1 cellular context compared by ENCODE assay signal in the genomic region with DNA sequence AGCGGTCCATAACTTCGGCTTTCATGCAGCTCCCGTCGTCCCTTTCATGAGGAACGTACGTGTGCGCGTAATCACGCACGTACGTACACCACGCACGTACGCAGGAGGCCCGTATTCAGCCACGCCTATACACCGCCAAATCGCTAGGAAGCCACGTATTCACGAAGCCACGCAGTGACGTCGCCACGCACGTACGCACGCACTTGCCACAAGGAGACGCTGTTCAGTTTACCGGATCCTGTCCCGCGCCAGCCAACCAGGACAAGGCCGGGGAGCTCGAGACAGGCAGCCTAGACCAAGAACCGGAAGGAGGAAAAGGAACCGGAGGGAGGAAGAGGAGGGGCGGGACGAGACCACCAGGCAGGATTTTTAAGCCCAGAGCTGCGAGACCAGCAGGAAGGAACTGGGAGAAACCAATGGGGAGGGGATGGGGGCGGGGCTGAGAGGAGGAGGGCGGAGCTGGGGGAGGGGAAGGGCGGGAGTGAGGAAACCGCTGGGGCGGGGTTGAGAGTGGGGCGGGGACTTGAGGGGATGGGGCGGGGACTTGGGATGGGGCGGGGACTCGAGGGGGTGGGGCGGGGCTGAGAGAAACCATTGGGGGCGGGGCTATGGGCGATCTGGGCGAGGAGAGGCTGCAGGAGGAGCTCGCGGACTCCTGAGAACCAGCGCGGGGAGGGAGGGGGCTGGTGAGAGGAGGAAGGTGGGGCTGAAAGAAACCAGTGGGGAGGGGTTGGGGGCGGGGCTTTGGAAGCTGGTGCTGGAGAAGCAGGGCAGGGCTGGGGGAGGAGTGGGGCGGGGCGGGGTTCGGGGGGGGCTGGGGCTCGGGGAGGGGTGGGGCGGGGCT.
A peak's percentile ranks its signal among the peaks of the same experiment; 100 is the strongest.
TF ChIP-seq lines count a peak whose summit lies in the region.

A gene (minus strand): TSS at position 65 of the 844 bp plus-strand sequence. CDS start 4,617 bp downstream, outside the sequence.

TF ChIP-seq in GM23338, 12 proteins besides CTCF, POLR2A, EP300 and RAD21 (continued from another document):
- TF ChIP-seq, protein P1, sequence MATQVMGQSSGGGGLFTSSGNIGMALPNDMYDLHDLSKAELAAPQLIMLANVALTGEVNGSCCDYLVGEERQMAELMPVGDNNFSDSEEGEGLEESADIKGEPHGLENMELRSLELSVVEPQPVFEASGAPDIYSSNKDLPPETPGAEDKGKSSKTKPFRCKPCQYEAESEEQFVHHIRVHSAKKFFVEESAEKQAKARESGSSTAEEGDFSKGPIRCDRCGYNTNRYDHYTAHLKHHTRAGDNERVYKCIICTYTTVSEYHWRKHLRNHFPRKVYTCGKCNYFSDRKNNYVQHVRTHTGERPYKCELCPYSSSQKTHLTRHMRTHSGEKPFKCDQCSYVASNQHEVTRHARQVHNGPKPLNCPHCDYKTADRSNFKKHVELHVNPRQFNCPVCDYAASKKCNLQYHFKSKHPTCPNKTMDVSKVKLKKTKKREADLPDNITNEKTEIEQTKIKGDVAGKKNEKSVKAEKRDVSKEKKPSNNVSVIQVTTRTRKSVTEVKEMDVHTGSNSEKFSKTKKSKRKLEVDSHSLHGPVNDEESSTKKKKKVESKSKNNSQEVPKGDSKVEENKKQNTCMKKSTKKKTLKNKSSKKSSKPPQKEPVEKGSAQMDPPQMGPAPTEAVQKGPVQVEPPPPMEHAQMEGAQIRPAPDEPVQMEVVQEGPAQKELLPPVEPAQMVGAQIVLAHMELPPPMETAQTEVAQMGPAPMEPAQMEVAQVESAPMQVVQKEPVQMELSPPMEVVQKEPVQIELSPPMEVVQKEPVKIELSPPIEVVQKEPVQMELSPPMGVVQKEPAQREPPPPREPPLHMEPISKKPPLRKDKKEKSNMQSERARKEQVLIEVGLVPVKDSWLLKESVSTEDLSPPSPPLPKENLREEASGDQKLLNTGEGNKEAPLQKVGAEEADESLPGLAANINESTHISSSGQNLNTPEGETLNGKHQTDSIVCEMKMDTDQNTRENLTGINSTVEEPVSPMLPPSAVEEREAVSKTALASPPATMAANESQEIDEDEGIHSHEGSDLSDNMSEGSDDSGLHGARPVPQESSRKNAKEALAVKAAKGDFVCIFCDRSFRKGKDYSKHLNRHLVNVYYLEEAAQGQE (IDR thresholded peaks at IDR 0.05; ENCODE audit: unreplicated experiment): no peak
- TF ChIP-seq CREB1 (CRISPR knock-in tag; IDR thresholded peaks at IDR 0.05; ENCODE audit: low read depth) (peak; percentile 92), POLR2AphosphoS5 (IDR thresholded peaks at IDR 0.05; ENCODE audit: low read depth) (peak; percentile 53; the same call in 1 of the 2 replicates), EZH2phosphoT487 (IDR thresholded peaks at IDR 0.05; ENCODE audit: unreplicated experiment) (no peak)
- TF ChIP-seq, protein P2, sequence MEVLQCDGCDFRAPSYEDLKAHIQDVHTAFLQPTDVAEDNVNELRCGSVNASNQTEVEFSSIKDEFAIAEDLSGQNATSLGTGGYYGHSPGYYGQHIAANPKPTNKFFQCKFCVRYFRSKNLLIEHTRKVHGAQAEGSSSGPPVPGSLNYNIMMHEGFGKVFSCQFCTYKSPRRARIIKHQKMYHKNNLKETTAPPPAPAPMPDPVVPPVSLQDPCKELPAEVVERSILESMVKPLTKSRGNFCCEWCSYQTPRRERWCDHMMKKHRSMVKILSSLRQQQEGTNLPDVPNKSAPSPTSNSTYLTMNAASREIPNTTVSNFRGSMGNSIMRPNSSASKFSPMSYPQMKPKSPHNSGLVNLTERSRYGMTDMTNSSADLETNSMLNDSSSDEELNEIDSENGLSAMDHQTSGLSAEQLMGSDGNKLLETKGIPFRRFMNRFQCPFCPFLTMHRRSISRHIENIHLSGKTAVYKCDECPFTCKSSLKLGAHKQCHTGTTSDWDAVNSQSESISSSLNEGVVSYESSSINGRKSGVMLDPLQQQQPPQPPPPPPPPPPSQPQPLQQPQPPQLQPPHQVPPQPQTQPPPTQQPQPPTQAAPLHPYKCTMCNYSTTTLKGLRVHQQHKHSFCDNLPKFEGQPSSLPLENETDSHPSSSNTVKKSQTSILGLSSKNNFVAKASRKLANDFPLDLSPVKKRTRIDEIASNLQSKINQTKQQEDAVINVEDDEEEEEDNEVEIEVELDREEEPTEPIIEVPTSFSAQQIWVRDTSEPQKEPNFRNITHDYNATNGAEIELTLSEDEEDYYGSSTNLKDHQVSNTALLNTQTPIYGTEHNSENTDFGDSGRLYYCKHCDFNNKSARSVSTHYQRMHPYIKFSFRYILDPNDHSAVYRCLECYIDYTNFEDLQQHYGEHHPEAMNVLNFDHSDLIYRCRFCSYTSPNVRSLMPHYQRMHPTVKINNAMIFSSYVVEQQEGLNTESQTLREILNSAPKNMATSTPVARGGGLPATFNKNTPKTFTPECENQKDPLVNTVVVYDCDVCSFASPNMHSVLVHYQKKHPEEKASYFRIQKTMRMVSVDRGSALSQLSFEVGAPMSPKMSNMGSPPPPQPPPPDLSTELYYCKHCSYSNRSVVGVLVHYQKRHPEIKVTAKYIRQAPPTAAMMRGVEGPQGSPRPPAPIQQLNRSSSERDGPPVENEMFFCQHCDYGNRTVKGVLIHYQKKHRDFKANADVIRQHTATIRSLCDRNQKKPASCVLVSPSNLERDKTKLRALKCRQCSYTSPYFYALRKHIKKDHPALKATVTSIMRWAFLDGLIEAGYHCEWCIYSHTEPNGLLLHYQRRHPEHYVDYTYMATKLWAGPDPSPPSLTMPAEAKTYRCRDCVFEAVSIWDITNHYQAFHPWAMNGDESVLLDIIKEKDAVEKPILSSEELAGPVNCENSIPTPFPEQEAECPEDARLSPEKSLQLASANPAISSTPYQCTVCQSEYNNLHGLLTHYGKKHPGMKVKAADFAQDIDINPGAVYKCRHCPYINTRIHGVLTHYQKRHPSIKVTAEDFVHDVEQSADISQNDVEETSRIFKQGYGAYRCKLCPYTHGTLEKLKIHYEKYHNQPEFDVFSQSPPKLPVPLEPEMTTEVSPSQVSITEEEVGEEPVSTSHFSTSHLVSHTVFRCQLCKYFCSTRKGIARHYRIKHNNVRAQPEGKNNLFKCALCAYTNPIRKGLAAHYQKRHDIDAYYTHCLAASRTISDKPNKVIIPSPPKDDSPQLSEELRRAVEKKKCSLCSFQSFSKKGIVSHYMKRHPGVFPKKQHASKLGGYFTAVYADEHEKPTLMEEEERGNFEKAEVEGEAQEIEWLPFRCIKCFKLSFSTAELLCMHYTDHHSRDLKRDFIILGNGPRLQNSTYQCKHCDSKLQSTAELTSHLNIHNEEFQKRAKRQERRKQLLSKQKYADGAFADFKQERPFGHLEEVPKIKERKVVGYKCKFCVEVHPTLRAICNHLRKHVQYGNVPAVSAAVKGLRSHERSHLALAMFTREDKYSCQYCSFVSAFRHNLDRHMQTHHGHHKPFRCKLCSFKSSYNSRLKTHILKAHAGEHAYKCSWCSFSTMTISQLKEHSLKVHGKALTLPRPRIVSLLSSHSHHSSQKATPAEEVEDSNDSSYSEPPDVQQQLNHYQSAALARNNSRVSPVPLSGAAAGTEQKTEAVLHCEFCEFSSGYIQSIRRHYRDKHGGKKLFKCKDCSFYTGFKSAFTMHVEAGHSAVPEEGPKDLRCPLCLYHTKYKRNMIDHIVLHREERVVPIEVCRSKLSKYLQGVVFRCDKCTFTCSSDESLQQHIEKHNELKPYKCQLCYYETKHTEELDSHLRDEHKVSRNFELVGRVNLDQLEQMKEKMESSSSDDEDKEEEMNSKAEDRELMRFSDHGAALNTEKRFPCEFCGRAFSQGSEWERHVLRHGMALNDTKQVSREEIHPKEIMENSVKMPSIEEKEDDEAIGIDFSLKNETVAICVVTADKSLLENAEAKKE (CRISPR knock-in tag; IDR thresholded peaks at IDR 0.05): no peak
- TF ChIP-seq, protein P3, sequence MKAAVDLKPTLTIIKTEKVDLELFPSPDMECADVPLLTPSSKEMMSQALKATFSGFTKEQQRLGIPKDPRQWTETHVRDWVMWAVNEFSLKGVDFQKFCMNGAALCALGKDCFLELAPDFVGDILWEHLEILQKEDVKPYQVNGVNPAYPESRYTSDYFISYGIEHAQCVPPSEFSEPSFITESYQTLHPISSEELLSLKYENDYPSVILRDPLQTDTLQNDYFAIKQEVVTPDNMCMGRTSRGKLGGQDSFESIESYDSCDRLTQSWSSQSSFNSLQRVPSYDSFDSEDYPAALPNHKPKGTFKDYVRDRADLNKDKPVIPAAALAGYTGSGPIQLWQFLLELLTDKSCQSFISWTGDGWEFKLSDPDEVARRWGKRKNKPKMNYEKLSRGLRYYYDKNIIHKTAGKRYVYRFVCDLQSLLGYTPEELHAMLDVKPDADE (IDR thresholded peaks at IDR 0.05): no peak
